Comparison of ENCODE assay signal across 17 cellular contexts in genomic region chr17:80882323-80882722, GRCh38.
"Had no signal": no experiment of that assay in that cellular context is flagged by ENCODE, and none has a peak within 500 bp of the region (broad histone marks: within the 10 kb centered on the region; RNA-seq: fewer than 3 reads in every experiment).

No MANE protein-coding gene starts in this region.

- H3K27me3 Mint-ChIP-seq: activated naive CD4-positive, alpha-beta T cell treated with anti-CD3 and anti-CD28 coated beads, Interleukin-2, amount 50 U/mL, for 24 hours; natural killer cell treated with Interleukin-12 subunit alpha and Interleukin-12 subunit beta and Interleukin-15 and Interleukin-18, amount 100 ng/mL, for 72 hours; stimulated activated memory B cell treated with anti-CD40 and anti-IgM and Interleukin-4, amounts not matched to agents 10 μg/mL and 1 μg/mL and 100 μg/mL, for 72 hours had no signal

- H3K27me3 ChIP-seq: thyroid gland had no signal

- H3K4me3 Mint-ChIP-seq: activated naive CD4-positive, alpha-beta T cell treated with anti-CD3 and anti-CD28 coated beads, Interleukin-2, amount 50 U/mL, for 24 hours; natural killer cell treated with Interleukin-12 subunit alpha and Interleukin-12 subunit beta and Interleukin-15 and Interleukin-18, amount 100 ng/mL, for 72 hours; stimulated activated memory B cell treated with anti-CD40 and anti-IgM and Interleukin-4, amounts not matched to agents 10 μg/mL and 1 μg/mL and 100 μg/mL, for 72 hours had no signal

- ATAC-seq: natural killer cell treated with Interleukin-12 subunit alpha and Interleukin-12 subunit beta and Interleukin-15 and Interleukin-18, amount 100 ng/mL, for 72 hours; sciatic nerve; SK-N-SH treated with all-trans-retinoic acid at 6 μM for 48 hours; stimulated activated memory B cell treated with anti-CD40 and anti-IgM and Interleukin-4, amounts not matched to agents 10 μg/mL and 1 μg/mL and 100 μg/mL, for 72 hours had no signal

- H3K9me3 Mint-ChIP-seq: activated naive CD4-positive, alpha-beta T cell treated with anti-CD3 and anti-CD28 coated beads, Interleukin-2, amount 50 U/mL, for 24 hours; natural killer cell treated with Interleukin-12 subunit alpha and Interleukin-12 subunit beta and Interleukin-15 and Interleukin-18, amount 100 ng/mL, for 72 hours; stimulated activated memory B cell treated with anti-CD40 and anti-IgM and Interleukin-4, amounts not matched to agents 10 μg/mL and 1 μg/mL and 100 μg/mL, for 72 hours had no signal

- H3K4me1 ChIP-seq: prostate gland, thyroid gland had no signal

- H3K27ac Mint-ChIP-seq: natural killer cell treated with Interleukin-12 subunit alpha and Interleukin-12 subunit beta and Interleukin-15 and Interleukin-18, amount 100 ng/mL, for 72 hours; stimulated activated memory B cell treated with anti-CD40 and anti-IgM and Interleukin-4, amounts not matched to agents 10 μg/mL and 1 μg/mL and 100 μg/mL, for 72 hours had no signal

- H3K27ac ChIP-seq: epithelial cell of prostate, prostate gland, thyroid gland had no signal

- DNase-seq: activated CD4-positive, alpha-beta T cell treated with anti-CD3 and anti-CD28 coated beads for 1 hour; activated CD4-positive, alpha-beta T cell treated with anti-CD3 and anti-CD28 coated beads, Interleukin-2, amount 50 U/mL, for 4 hours; activated T-cell treated with anti-CD3 and anti-CD28 coated beads for 4 hours; amniotic stem cell; central memory CD4-positive, alpha-beta T cell; cortex of kidney; mesenchymal stem cell; occipital lobe; T-helper 1 cell; thyroid gland had no signal

- H3K4me3 ChIP-seq: prostate gland, thyroid gland had no signal

- H3K9me3 ChIP-seq: prostate gland, thyroid gland had no signal
